21 cellular contexts compared by ENCODE assay signal in the genomic region with DNA sequence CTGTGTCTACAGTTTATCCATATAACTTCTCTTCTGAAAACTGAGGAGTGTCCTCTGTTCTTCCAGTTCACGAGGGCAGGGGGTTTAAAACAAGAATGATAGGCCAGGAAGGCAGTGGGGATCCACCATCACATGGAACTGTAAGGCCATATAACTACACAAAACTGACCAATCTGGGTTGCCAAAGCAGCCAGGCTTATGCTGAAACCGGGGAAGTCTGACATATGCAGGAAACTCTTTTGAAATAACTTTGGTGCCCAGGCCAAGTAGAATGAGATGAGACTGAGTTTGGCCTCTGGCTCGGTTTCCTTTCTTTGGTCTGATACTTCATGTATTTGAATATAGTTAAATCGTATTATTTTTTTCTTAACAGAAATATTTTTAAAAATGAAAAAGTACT. TPM values are rescaled to one million over a fixed set of nuclear protein-coding genes. Genes with fewer than 3 reads are reported as not detected.
DNase-seq lines count a peak whose midpoint lies in the region; ATAC-seq and TF ChIP-seq lines count a peak whose summit lies in the region.
"Had no signal": no experiment of that assay in that cellular context is flagged by ENCODE, and none has a peak within 500 bp of the region (broad histone marks: within the 10 kb centered on the region; RNA-seq: fewer than 3 reads in every experiment).

No MANE protein-coding gene starts in this region.

- no peaks in the 10 kb centered on the region for H3K9me3 Mint-ChIP-seq in effector memory CD8-positive, alpha-beta T cell
- H3K9me3 Mint-ChIP-seq: CD4-positive, alpha-beta memory T cell had no signal

- H3K27ac ChIP-seq in HL-60 (replicated peaks) (peak overlapping the region; percentile 78), spleen (peak overlapping the region in 7 of 8 donors; percentile 26 to 76 (median 45))
- H3K27ac ChIP-seq: GM23248 had no signal

- H3K4me1 Mint-ChIP-seq in effector memory CD8-positive, alpha-beta T cell (ENCODE audit: low read depth in 2 of 2) = no peaks in the 10 kb centered on the region
- H3K4me1 Mint-ChIP-seq: B cell had no signal

- 55 to 82% (median 72%) methylated on average over 4 of the region's 4 CpGs for WGBS in spleen, 5 donors

- intact Hi-C loops in spleen (cut with DNase I; ENCODE audit: low total_unique reads) = no loop called here

- no peaks in the 10 kb centered on the region for H3K27me3 Mint-ChIP-seq in effector memory CD8-positive, alpha-beta T cell
- H3K27me3 Mint-ChIP-seq: B cell; CD4-positive, alpha-beta memory T cell had no signal

- no peaks in the 10 kb centered on the region for H3K9me3 ChIP-seq in spleen

- H3K27me3 ChIP-seq in HL-60 (ENCODE audit: insufficient read depth, poor library complexity, severe bottlenecking) (no peaks in the 10 kb centered on the region), spleen (replicated peaks in 1 of 7) (no peaks in the 10 kb centered on the region)

- H3K4me3 ChIP-seq in HL-60 (replicated peaks; ENCODE audit: insufficient read depth, low read length) (no peak overlapping the region), spleen (no peak overlapping the region)
- H3K4me3 ChIP-seq: GM23248 had no signal

- TF ChIP-seq CTCF in HL-60 (IDR thresholded peaks at IDR 0.05; ENCODE audit: insufficient read depth, low read length) = no peak
- no peak for TF ChIP-seq CTCF in spleen (IDR thresholded peaks at IDR 0.05 in 8 of 11, conservative IDR thresholded peaks at IDR 0.05 in 3 of 11)

- no peak for ATAC-seq in effector memory CD8-positive, alpha-beta T cell (replicated peaks)
- ATAC-seq: HCT116, SK-N-SH treated with all-trans-retinoic acid at 6 μM for 48 hours had no signal

- no peak overlapping the region for H3K4me3 Mint-ChIP-seq in effector memory CD8-positive, alpha-beta T cell
- H3K4me3 Mint-ChIP-seq: B cell; CD4-positive, alpha-beta memory T cell had no signal

- H3K4me1 ChIP-seq in spleen = no peaks in the 10 kb centered on the region

- DNase-seq in HL-60 (ENCODE audit: low read depth in 1 of 2, low spot score in 1 of 2) = peak in 1 of 2 experiments; percentile 90
- DNase-seq in NOMO-1 treated with dmso at 0.1 percent for 144 hours (lab: John Stamatoyannopoulos, UW; ENCODE audit: unreplicated experiment) = peak; percentile 55
- DNase-seq in fibroblast of gingiva (ENCODE audit: low read depth) = peak; percentile 14
- DNase-seq in spleen = no peak
- no peak for DNase-seq in amygdala (lab: John Stamatoyannopoulos, UW)
- no peak for DNase-seq in effector memory CD8-positive, alpha-beta T cell
- no peak for DNase-seq in medulla oblongata (ENCODE audit: extremely low spot score)
- DNase-seq: ACHN; CD4-positive, alpha-beta memory T cell; GM23248; KG1; NCI-H1105; NCI-H1694; NCI-H2107; NCI-H2227 treated with DMSO at 0.1 percent for 48 hours; NCI-H524; OCI-M1; SHP77 treated with DMSO at 0.1 percent for 48 hours had no signal

- peaks cover 41% of the 10 kb centered on the region for H3K36me3 Mint-ChIP-seq in effector memory CD8-positive, alpha-beta T cell (ENCODE audit: insufficient read depth)

- no peak overlapping the region for H3K27ac Mint-ChIP-seq in effector memory CD8-positive, alpha-beta T cell
- H3K27ac Mint-ChIP-seq: B cell; CD4-positive, alpha-beta memory T cell had no signal

- TF ChIP-seq POLR2A in spleen (IDR thresholded peaks at IDR 0.05) = no peak

- peaks cover 4 to 100% (median 68%) of the 10 kb centered on the region in 6 donors for H3K36me3 ChIP-seq in spleen

RNA-seq across cellular contexts. Expression of gene ATF1, which starts 18.0 kb away (rescaled TPM):
- total RNA-seq in spleen = 10 to 100 TPM; 17.4 to 41.7 (median 30.7) TPM
- polyA plus RNA-seq in spleen = 10 to 100 TPM; 10.3 to 16.1 (median 12.5) TPM

Comparison
In these comparisons a context has a peak if more than half of its experiments do, and no peak if none do; other contexts are left out.
1. DNase-seq: peak in NOMO-1 treated with dmso at 0.1 percent for 144 hours (single experiment) and fibroblast of gingiva (single experiment); none in spleen (single experiment), amygdala (0 of 56), effector memory CD8-positive, alpha-beta T cell (0 of 3) and medulla oblongata (single experiment).